Comparison of ENCODE assay signal across 8 cellular contexts in the genomic region with DNA sequence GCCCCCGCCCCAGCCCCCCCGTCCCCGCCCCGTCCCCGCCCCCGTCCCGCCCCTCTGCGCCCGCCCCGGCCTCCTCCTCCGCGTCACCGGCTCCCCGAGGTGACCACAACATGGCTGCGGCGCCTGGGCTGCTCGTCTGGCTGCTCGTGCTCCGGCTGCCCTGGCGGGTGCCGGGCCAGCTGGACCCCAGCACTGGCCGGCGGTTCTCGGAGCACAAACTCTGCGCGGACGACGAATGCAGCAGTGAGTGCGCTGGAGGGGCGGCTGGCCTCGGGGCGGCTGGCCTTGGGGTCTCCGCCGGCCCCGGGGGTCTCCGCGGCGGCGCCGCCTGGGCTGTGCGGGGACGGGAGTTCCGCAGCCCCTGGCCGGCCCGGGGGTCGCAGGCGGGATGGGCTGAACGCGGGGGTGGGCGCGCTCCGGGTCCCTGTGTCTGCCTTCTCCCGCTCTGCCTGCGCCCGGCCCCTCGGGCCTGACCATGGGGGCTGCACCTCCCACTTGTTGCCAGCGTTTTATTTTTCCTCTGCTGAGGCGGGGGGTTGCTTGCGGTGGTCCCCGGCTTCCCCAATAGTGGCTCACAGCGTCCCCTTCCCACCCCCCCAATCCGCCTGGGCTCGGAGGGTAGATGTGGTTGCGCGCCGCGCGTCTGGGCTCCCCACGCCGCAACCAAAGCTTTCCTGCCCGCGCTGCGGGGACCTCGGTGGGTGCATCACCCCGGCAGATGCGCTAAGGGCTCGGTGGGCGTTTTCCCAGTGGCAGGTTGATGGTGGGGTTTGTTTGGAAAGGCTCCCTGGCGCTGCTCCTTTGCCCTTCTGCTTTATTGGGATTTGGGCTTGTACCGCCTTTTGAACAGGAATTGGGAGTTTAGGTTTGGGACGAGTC. TPM values are rescaled to one million over a fixed set of nuclear protein-coding genes. Genes with fewer than 3 reads are reported as not detected.
DNase-seq lines count a peak whose midpoint lies in the region; ATAC-seq and TF ChIP-seq lines count a peak whose summit lies in the region.

A gene with protein sequence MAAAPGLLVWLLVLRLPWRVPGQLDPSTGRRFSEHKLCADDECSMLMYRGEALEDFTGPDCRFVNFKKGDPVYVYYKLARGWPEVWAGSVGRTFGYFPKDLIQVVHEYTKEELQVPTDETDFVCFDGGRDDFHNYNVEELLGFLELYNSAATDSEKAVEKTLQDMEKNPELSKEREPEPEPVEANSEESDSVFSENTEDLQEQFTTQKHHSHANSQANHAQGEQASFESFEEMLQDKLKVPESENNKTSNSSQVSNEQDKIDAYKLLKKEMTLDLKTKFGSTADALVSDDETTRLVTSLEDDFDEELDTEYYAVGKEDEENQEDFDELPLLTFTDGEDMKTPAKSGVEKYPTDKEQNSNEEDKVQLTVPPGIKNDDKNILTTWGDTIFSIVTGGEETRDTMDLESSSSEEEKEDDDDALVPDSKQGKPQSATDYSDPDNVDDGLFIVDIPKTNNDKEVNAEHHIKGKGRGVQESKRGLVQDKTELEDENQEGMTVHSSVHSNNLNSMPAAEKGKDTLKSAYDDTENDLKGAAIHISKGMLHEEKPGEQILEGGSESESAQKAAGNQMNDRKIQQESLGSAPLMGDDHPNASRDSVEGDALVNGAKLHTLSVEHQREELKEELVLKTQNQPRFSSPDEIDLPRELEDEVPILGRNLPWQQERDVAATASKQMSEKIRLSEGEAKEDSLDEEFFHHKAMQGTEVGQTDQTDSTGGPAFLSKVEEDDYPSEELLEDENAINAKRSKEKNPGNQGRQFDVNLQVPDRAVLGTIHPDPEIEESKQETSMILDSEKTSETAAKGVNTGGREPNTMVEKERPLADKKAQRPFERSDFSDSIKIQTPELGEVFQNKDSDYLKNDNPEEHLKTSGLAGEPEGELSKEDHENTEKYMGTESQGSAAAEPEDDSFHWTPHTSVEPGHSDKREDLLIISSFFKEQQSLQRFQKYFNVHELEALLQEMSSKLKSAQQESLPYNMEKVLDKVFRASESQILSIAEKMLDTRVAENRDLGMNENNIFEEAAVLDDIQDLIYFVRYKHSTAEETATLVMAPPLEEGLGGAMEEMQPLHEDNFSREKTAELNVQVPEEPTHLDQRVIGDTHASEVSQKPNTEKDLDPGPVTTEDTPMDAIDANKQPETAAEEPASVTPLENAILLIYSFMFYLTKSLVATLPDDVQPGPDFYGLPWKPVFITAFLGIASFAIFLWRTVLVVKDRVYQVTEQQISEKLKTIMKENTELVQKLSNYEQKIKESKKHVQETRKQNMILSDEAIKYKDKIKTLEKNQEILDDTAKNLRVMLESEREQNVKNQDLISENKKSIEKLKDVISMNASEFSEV (N-terminal part only) (plus strand): TSS at position 97 of the 879 bp plus-strand sequence. CDS start 14 bp downstream, at position 111.

- H3K4me3 ChIP-seq in AG04449 (ENCODE audit: low read depth, low read length) = peak within 1 kb of the TSS; percentile 81

- CTCF ChIA-PET in AG04449 (lab: Yijun Ruan, JAX) = interaction anchor here (1.1 to 2.1 kb wide), 2 partner anchors 29 to 154 kb away, joined by 4 read pairs; no protein-coding TSS in a partner anchor
- CTCF ChIA-PET in activated CD4-positive, alpha-beta memory T cell treated with anti-CD3 and anti-CD28 coated beads for 36 hours (lab: Charles Lee) = no interaction called here

- peaks cover 24% of the 10 kb centered on the region for H3K4me1 Mint-ChIP-seq in activated CD4-positive, alpha-beta memory T cell treated with anti-CD3 and anti-CD28 coated beads for 36 hours (ENCODE audit: low read depth)

- peak within 1 kb of the TSS; percentile 82 for H3K4me3 Mint-ChIP-seq in activated CD4-positive, alpha-beta memory T cell treated with anti-CD3 and anti-CD28 coated beads for 36 hours

- no peak for TF ChIP-seq CTCF in AG04449 (IDR thresholded peaks at IDR 0.05; ENCODE audit: insufficient read depth, low read length, missing control alignments)

- no peaks in the 10 kb centered on the region for H3K9me3 Mint-ChIP-seq in activated CD4-positive, alpha-beta memory T cell treated with anti-CD3 and anti-CD28 coated beads for 36 hours

- peaks cover 7% of the 10 kb centered on the region for H3K36me3 Mint-ChIP-seq in activated CD4-positive, alpha-beta memory T cell treated with anti-CD3 and anti-CD28 coated beads for 36 hours

- intact Hi-C loops in activated CD4-positive, alpha-beta memory T cell treated with anti-CD3 and anti-CD28 coated beads for 36 hours (cut with micrococcal nuclease) = loop anchor here (5.0 kb wide), 1 partner anchor 199 kb away; a partner anchor contains a TSS

- POLR2A ChIA-PET in AG04449 (lab: Yijun Ruan, JAX) = no interaction called here
- POLR2A ChIA-PET in activated CD4-positive, alpha-beta memory T cell treated with anti-CD3 and anti-CD28 coated beads for 36 hours (lab: Charles Lee) = no interaction called here

- ATAC-seq in GM18861 (IDR thresholded peaks at IDR 0.05; ENCODE audit: unreplicated experiment) = peak; percentile 28
- peak; percentile 58 for ATAC-seq in HG03064 (IDR thresholded peaks at IDR 0.05; ENCODE audit: low read depth, unreplicated experiment)

- peaks cover 13% of the 10 kb centered on the region for H3K27me3 Mint-ChIP-seq in activated CD4-positive, alpha-beta memory T cell treated with anti-CD3 and anti-CD28 coated beads for 36 hours

- peak within 1 kb of the TSS; percentile 63 for H3K27ac Mint-ChIP-seq in activated CD4-positive, alpha-beta memory T cell treated with anti-CD3 and anti-CD28 coated beads for 36 hours

- DNase-seq in AG04449 (ENCODE audit: low read depth, low spot score) (no peak), NCI-H460 (ENCODE audit: extremely low read depth, low read depth) (peak; percentile 73), medulla oblongata (ENCODE audit: extremely low spot score) (peak; percentile 83)
- peak; percentile 81 for DNase-seq in activated CD4-positive, alpha-beta memory T cell treated with anti-CD3 and anti-CD28 coated beads for 36 hours
- DNase-seq in effector CD8-positive, alpha-beta T cell (lab: John Stamatoyannopoulos, UW) = peak; percentile 81
- DNase-seq in stimulated activated CD8-positive, alpha-beta memory T cell treated with anti-CD3 and anti-CD28 coated beads, Interleukin-15, amount 100 ng/mL, for 1 hour (ENCODE audit: low read depth) = peak; percentile 48

RNA-seq across cellular contexts. Expression of the gene that starts here (rescaled TPM):
- total RNA-seq in NCI-H460 (2014; rRNA removed; shearing (Covaris generic)) = 37.0 and 47.1 TPM in 2 replicates
- 24.3 and 42.2 TPM in 2 replicates for polyA plus RNA-seq in NCI-H460 (2014; cell fraction: nucleus; rRNA removed)
- total RNA-seq in activated CD4-positive, alpha-beta memory T cell treated with anti-CD3 and anti-CD28 coated beads for 36 hours = 10 to 100 TPM; 41.5 to 43.2 TPM
